ENCODE assay signal across 1 cellular context in the genomic region with DNA sequence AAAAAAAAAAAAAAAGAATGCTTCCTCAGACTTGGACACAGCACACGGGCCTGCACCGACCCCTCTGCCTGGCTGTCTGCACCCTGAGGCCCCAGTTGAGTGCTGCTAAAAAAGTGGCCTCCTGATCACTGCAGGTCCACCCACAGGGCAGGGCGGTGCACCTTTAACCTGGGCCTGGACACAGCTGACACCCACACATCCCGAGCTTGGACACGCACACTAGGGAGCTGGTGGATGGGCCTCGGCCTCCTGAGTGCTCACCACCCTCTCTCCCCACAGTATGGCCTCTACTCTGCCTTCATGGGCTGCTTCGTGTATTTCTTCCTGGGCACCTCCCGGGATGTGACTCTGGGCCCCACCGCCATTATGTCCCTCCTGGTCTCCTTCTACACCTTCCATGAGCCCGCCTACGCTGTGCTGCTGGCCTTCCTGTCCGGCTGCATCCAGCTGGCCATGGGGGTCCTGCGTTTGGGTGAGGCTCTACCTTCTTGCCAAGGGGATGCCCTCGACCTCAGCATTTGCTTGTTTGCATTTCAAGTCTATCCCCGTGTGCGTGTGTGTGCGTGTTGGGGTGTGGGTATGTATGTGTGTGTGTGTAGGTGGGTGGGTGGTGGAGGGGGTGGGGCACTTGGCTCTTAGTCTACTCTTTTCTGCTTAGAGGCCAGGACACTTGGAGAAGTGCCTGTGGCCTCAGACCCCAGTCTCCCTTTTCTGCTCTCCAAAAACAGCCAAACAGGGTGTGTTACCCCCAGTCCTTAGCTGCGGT.
TF ChIP-seq lines count a peak whose summit lies in the region.

No MANE protein-coding gene starts in this region.

TF ChIP-seq in WTC11, 78 proteins besides CTCF, POLR2A, EP300 and RAD21 (continued from another document):
- TF ChIP-seq SMAD4 (CRISPR knock-in tag; IDR thresholded peaks at IDR 0.05) (no peak), ZNF263 (CRISPR knock-in tag; IDR thresholded peaks at IDR 0.05; ENCODE audit: low read depth) (no peak)
- TF ChIP-seq, protein P1, sequence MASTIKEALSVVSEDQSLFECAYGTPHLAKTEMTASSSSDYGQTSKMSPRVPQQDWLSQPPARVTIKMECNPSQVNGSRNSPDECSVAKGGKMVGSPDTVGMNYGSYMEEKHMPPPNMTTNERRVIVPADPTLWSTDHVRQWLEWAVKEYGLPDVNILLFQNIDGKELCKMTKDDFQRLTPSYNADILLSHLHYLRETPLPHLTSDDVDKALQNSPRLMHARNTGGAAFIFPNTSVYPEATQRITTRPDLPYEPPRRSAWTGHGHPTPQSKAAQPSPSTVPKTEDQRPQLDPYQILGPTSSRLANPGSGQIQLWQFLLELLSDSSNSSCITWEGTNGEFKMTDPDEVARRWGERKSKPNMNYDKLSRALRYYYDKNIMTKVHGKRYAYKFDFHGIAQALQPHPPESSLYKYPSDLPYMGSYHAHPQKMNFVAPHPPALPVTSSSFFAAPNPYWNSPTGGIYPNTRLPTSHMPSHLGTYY (CRISPR knock-in tag; IDR thresholded peaks at IDR 0.05), result no peak
